Comparison of ENCODE assay signal across 26 cellular contexts in the genomic region with DNA sequence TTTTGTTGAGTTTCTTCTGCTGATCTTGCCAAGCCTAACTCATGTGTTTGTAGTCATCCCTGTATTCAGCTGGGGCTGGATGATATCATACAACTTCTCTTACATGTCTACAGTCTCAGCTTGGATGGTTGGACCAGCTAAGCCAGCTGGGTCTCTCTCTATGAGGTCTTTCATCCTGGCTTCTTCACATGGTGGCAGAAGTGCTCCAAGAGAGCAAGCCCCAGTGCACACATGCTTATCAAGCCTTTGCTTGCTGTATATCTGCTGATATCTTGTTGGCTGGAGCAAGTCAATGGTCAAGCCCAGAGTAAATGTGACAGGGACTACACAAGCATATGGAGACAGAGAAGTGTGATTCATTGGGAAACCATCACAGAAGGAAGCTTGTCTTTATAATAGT. TPM values are rescaled to one million over a fixed set of nuclear protein-coding genes. Genes with fewer than 3 reads are reported as not detected.
"Had no signal": no experiment of that assay in that cellular context is flagged by ENCODE, and none has a peak within 500 bp of the region (broad histone marks: within the 10 kb centered on the region; RNA-seq: fewer than 3 reads in every experiment).

No MANE protein-coding gene starts in this region.

- H3K4me3 Mint-ChIP-seq: activated T-cell treated with anti-CD3 and anti-CD28 coated beads, Interleukin-2, amount 50 U/mL, for 4 hours; effector memory CD8-positive, alpha-beta T cell; naive thymus-derived CD4-positive, alpha-beta T cell; neural crest cell; type B pancreatic cell had no signal

- FAIRE-seq: bronchial epithelial cell had no signal

- H3K27me3 ChIP-seq: colonic mucosa, esophagus squamous epithelium, gastrocnemius medialis, left lung, stomach, vagina had no signal

- H3K27ac ChIP-seq: colonic mucosa, dorsolateral prefrontal cortex, gastrocnemius medialis, left lung, prostate gland, stomach, vagina had no signal

- H3K36me3 Mint-ChIP-seq: naive thymus-derived CD4-positive, alpha-beta T cell; type B pancreatic cell had no signal

- H3K9me3 Mint-ChIP-seq: activated T-cell treated with anti-CD3 and anti-CD28 coated beads, Interleukin-2, amount 50 U/mL, for 4 hours; activated T-helper 2 cell treated with anti-CD3 and anti-CD28 coated beads, Interferon-gamma antibody, Interleukin-2, Interleukin-4, amounts not matched to agents 10 μg/mL and 5 μg/mL and 100 μg/mL, durations not matched to agents 14 hours and 24 hours and 36 hours; effector memory CD8-positive, alpha-beta T cell; neural crest cell; type B pancreatic cell had no signal

- H3K36me3 ChIP-seq: colonic mucosa, esophagus squamous epithelium, gastrocnemius medialis, left lung, prostate gland, stomach, vagina had no signal

- H3K4me1 ChIP-seq: colonic mucosa, gastrocnemius medialis, left lung, prostate gland, stomach, vagina had no signal

- H3K4me3 ChIP-seq: colonic mucosa, dorsolateral prefrontal cortex, esophagus squamous epithelium, gastrocnemius medialis, left lung, lung, prostate gland, stomach, vagina had no signal

- ATAC-seq: effector memory CD8-positive, alpha-beta T cell; gastrocnemius medialis; left lung; naive thymus-derived CD4-positive, alpha-beta T cell had no signal

- DNase-seq: activated CD4-positive, alpha-beta T cell treated with anti-CD3 and anti-CD28 coated beads for 4 hours; activated CD4-positive, alpha-beta T cell treated with anti-CD3 and anti-CD28 coated beads, Interleukin-2, amount 50 U/mL, for 48 hours; activated CD4-positive, CD25-positive, alpha-beta regulatory T cell; activated CD8-positive, alpha-beta memory T cell treated with anti-CD3 and anti-CD28 coated beads, Interleukin-2, amount 50 U/mL, for 48 hours; activated naive CD4-positive, alpha-beta T cell treated with Interleukin-2 at 50 U/mL for 16 hours; activated T-cell treated with anti-CD3 and anti-CD28 coated beads, Interleukin-2, amount 50 U/mL, for 4 hours; amygdala; colonic mucosa; dorsolateral prefrontal cortex; effector memory CD8-positive, alpha-beta T cell; esophagus squamous epithelium; gastrocnemius medialis; hippocampal formation; kidney glomerular epithelial cell; left lung; naive thymus-derived CD4-positive, alpha-beta T cell; stimulated activated CD4-positive, alpha-beta T cell treated with anti-CD3 and anti-CD28 coated beads, Interleukin-12 subunit alpha, Interleukin-12 subunit beta, amount 100 ng/mL, for 4 hours; stimulated activated CD4-positive, alpha-beta T cell treated with anti-CD3 and anti-CD28 coated beads, Interleukin-4, amount 100 ng/mL, for 4 hours; stomach had no signal

- H3K9me3 ChIP-seq: colonic mucosa, esophagus squamous epithelium, gastrocnemius medialis, left lung, prostate gland, stomach, vagina had no signal

- H3K4me1 Mint-ChIP-seq: naive thymus-derived CD4-positive, alpha-beta T cell; neural crest cell had no signal

- H3K27ac Mint-ChIP-seq: activated T-helper 2 cell treated with anti-CD3 and anti-CD28 coated beads, Interferon-gamma antibody, Interleukin-2, Interleukin-4, amounts not matched to agents 10 μg/mL and 5 μg/mL and 100 μg/mL, durations not matched to agents 14 hours and 24 hours and 36 hours; effector memory CD8-positive, alpha-beta T cell; naive thymus-derived CD4-positive, alpha-beta T cell; type B pancreatic cell had no signal

RNA-seq across cellular contexts. Expression of a gene that starts 29.2 kb away (rescaled TPM):
- total RNA-seq: activated T-helper 2 cell treated with anti-CD3 and anti-CD28 coated beads, Interferon-gamma antibody, Interleukin-2, Interleukin-4, amounts not matched to agents 10 μg/mL and 5 μg/mL and 100 μg/mL, durations not matched to agents 14 hours and 24 hours and 36 hours had no signal
